1 cellular context compared by ENCODE assay signal in genomic region chr3:9791127-9791526, GRCh38.
A peak's percentile ranks its signal among the peaks of the same experiment; 100 is the strongest.
TF ChIP-seq lines count a peak whose summit lies in the region.

No MANE protein-coding gene starts in this region.

TF ChIP-seq in K562, 482 proteins besides CTCF, POLR2A, EP300 and RAD21:
- TF ChIP-seq PHF8 (IDR thresholded peaks at IDR 0.05; ENCODE audit: borderline replicate concordance, low read length) (no peak), ELK1 (CRISPR knock-in tag; IDR thresholded peaks at IDR 0.05) (no peak), NR3C1 (CRISPR knock-in tag; IDR thresholded peaks at IDR 0.05) (no peak), POLR2G (IDR thresholded peaks at IDR 0.05; ENCODE audit: low read depth, low read length) (peak; percentile 65), DMBX1 (CRISPR knock-in tag; IDR thresholded peaks at IDR 0.05; ENCODE audit: borderline replicate concordance) (no peak), KAT7 (CRISPR knock-in tag; IDR thresholded peaks at IDR 0.05; ENCODE audit: borderline replicate concordance) (no peak), PKNOX1 (IDR thresholded peaks at IDR 0.05) (no peak), MCM3 (IDR thresholded peaks at IDR 0.05) (no peak), NONO (IDR thresholded peaks at IDR 0.05; ENCODE audit: low read depth in 2 of 2, low read length in 1 of 2) (no peak), ZNF696 (CRISPR knock-in tag; conservative IDR thresholded peaks at IDR 0.05) (no peak), FOXK1 (CRISPR knock-in tag; IDR thresholded peaks at IDR 0.05; ENCODE audit: borderline replicate concordance) (0 out of 2 replicates have a peak, but pooled peaks have one; percentile 55), WHSC1 (IDR thresholded peaks at IDR 0.05; ENCODE audit: low read length) (no peak), CBX2 (IDR thresholded peaks at IDR 0.05; ENCODE audit: insufficient read depth, low read length, poor library complexity, severe bottlenecking) (no peak), RBFOX2 (IDR thresholded peaks at IDR 0.05; ENCODE audit: low read depth, low read length) (peak; percentile 55), RUNX1 (IDR thresholded peaks at IDR 0.05; ENCODE audit: low read depth) (no peak), PHF21A (IDR thresholded peaks at IDR 0.05; ENCODE audit: borderline replicate concordance, low read depth) (no peak), HMG20A (CRISPR knock-in tag; conservative IDR thresholded peaks at IDR 0.05) (no peak), NCOA2 (IDR thresholded peaks at IDR 0.05; ENCODE audit: partially characterized antibody in 2 of 2) (no peak), ZNF146 (CRISPR knock-in tag; IDR thresholded peaks at IDR 0.05; ENCODE audit: unreplicated experiment) (no peak)
- TF ChIP-seq, protein P1, sequence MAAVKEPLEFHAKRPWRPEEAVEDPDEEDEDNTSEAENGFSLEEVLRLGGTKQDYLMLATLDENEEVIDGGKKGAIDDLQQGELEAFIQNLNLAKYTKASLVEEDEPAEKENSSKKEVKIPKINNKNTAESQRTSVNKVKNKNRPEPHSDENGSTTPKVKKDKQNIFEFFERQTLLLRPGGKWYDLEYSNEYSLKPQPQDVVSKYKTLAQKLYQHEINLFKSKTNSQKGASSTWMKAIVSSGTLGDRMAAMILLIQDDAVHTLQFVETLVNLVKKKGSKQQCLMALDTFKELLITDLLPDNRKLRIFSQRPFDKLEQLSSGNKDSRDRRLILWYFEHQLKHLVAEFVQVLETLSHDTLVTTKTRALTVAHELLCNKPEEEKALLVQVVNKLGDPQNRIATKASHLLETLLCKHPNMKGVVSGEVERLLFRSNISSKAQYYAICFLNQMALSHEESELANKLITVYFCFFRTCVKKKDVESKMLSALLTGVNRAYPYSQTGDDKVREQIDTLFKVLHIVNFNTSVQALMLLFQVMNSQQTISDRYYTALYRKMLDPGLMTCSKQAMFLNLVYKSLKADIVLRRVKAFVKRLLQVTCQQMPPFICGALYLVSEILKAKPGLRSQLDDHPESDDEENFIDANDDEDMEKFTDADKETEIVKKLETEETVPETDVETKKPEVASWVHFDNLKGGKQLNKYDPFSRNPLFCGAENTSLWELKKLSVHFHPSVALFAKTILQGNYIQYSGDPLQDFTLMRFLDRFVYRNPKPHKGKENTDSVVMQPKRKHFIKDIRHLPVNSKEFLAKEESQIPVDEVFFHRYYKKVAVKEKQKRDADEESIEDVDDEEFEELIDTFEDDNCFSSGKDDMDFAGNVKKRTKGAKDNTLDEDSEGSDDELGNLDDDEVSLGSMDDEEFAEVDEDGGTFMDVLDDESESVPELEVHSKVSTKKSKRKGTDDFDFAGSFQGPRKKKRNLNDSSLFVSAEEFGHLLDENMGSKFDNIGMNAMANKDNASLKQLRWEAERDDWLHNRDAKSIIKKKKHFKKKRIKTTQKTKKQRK (IDR thresholded peaks at IDR 0.05; ENCODE audit: borderline replicate concordance, low read depth, low read length), result no peak
